Comparison of ENCODE assay signal across 8 cellular contexts in the genomic region with DNA sequence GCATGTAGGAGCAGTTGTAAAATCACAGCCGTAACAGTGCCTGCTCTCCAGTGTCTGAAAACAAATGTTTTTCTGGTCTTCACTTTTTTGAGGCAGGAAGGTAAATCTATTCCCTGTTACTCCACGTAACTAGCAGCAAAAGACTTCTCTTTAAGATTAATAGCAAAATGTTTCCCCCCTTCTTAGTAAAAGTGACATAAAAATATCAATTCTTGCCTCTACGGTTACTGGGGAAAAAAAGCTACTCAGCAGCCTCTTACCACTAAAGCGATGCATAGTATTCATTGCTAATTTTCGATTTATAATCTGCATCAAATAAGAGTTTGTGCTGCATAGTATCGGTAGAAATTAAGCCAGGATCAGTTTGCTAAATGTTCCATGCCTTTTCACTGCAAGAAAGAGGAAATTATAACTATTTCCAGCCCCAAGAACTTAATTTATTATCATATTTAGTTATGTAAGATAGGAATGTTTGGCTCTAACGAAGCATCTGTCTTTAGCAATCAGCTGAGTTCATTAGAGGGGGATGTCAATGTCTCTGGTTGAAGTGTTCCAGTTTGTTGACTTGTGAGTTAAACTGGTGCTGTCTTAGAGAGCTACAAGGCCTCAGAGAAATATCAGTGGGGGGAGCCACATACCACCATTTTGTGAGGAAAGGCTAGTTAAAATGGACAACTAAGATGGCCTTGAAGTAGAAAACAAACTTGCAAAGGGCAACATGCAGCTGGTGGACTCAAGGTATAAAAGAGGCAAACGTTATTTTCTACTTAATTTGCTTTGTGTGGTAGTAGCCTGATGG. TPM values are rescaled to one million over a fixed set of nuclear protein-coding genes. Genes with fewer than 3 reads are reported as not detected.
DNase-seq lines count a peak whose midpoint lies in the region; ATAC-seq lines count a peak whose summit lies in the region.

No MANE protein-coding gene starts in this region.

- H3K4me3 Mint-ChIP-seq in naive thymus-derived CD8-positive, alpha-beta T cell = peak overlapping the region; percentile 89 to 100 (median 97)

- peaks cover 5 to 7% of the 10 kb centered on the region in 2 donors for H3K36me3 ChIP-seq in duodenal mucosa (ENCODE audit: control insufficient read depth in 1 of 2, insufficient read depth in 2 of 2, low read length in 2 of 2)

- peaks cover 24 to 66% (median 56%) of the 10 kb centered on the region in 4 donors for H3K4me1 Mint-ChIP-seq in naive thymus-derived CD8-positive, alpha-beta T cell

- no peak for ATAC-seq in naive thymus-derived CD8-positive, alpha-beta T cell

- H3K27ac ChIP-seq in duodenal mucosa (ENCODE audit: low read depth, low read length) = peak overlapping the region; percentile 87

- H3K9me3 ChIP-seq in duodenal mucosa (ENCODE audit: control insufficient read depth in 1 of 2, low read length in 2 of 2) = no peaks in the 10 kb centered on the region

- POLR2A ChIA-PET in naive thymus-derived CD8-positive, alpha-beta T cell (lab: Charles Lee) = interaction anchor here (0.6 to 5.2 kb wide), 12 partner anchors 10 to 1318 kb away, joined by 3 to 70 read pairs (median 8); a partner anchor contains a TSS

- H3K36me3 Mint-ChIP-seq in naive thymus-derived CD8-positive, alpha-beta T cell = peaks cover 14 to 37% (median 30%) of the 10 kb centered on the region in 3 donors

- no peaks in the 10 kb centered on the region for H3K9me3 Mint-ChIP-seq in naive thymus-derived CD8-positive, alpha-beta T cell

- no peaks in the 10 kb centered on the region for H3K27me3 Mint-ChIP-seq in naive thymus-derived CD8-positive, alpha-beta T cell

- peak; percentile 23 for DNase-seq in NCI-H748 (lab: John Stamatoyannopoulos, UW; ENCODE audit: unreplicated experiment)
- DNase-seq in NCI-H748 treated with DMSO at 0.1 percent for 48 hours (lab: John Stamatoyannopoulos, UW) = no peak
- DNase-seq in RKO (ENCODE audit: low spot score) = peak; percentile 37
- DNase-seq in naive thymus-derived CD8-positive, alpha-beta T cell = peak in 2 of 10 donors; percentile 27 to 28
- no peak for DNase-seq in epidermal melanocyte (ENCODE audit: insufficient read length, low spot score)
- no peak for DNase-seq in NCI-H187 treated with DMSO at 0.1 percent for 48 hours (lab: John Stamatoyannopoulos, UW)
- no peak for DNase-seq in NCI-H128 (lab: John Stamatoyannopoulos, UW; ENCODE audit: unreplicated experiment)

- peak overlapping the region; percentile 87 to 97 for H3K4me3 ChIP-seq in duodenal mucosa (ENCODE audit: low read depth in 1 of 2, low read length in 2 of 2)

- peaks cover 30 to 37% of the 10 kb centered on the region in 2 donors for H3K4me1 ChIP-seq in duodenal mucosa (ENCODE audit: control insufficient read depth in 1 of 2, insufficient read depth in 2 of 2, low read length in 2 of 2)

- H3K9ac ChIP-seq in duodenal mucosa (ENCODE audit: low read depth in 1 of 2, low read length in 2 of 2) = peak overlapping the region; percentile 91

- peak overlapping the region; percentile 98 to 100 (median 100) for H3K27ac Mint-ChIP-seq in naive thymus-derived CD8-positive, alpha-beta T cell

- no peaks in the 10 kb centered on the region for H3K27me3 ChIP-seq in duodenal mucosa (ENCODE audit: control insufficient read depth in 1 of 2, insufficient read depth in 2 of 2, low read length in 2 of 2)

RNA-seq across cellular contexts. Expression of a gene that starts 0.6 kb away (rescaled TPM):
- total RNA-seq in naive thymus-derived CD8-positive, alpha-beta T cell = 100 to 1,000 TPM; 104 to 106 TPM
- polyA plus RNA-seq in naive thymus-derived CD8-positive, alpha-beta T cell = 10 to 100 TPM; 28.2 to 49.1 (median 36.7) TPM

RNA-seq across cellular contexts. Expression of a gene that starts 26.5 kb away (rescaled TPM):
- 10 to 100 TPM; 23.1 to 24.7 TPM for total RNA-seq in naive thymus-derived CD8-positive, alpha-beta T cell
- 10 to 100 TPM; 12.5 to 19.4 (median 12.7) TPM for polyA plus RNA-seq in naive thymus-derived CD8-positive, alpha-beta T cell

Comparison
In these comparisons a context has a peak if more than half of its experiments do, and no peak if none do; other contexts are left out.
1. DNase-seq: peak in NCI-H748 (single experiment) and RKO (single experiment); none in NCI-H748 treated with DMSO at 0.1 percent for 48 hours (single experiment), epidermal melanocyte (single experiment), NCI-H187 treated with DMSO at 0.1 percent for 48 hours (single experiment) and NCI-H128 (single experiment).